21 cellular contexts compared by ENCODE assay signal in the genomic region with DNA sequence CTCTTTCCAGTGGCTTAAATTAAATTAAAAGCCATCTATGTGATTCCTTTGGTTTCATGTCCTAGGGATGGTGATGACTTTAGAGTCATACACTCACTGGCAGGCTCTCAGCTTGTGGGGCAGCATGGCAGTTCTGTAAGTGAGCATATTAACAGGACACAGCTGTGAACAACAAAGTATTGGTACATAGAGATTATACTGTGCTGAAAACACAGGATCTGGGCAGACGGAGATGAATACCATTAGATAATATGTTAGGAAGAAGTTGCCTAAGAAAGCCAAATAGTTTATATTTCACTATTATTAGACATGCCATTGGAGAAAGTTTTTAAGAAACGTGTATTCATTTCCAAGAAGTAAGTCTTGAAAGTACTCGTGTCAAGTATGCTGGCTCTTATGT.
A peak's percentile ranks its signal among the peaks of the same experiment; 100 is the strongest.
DNase-seq lines count a peak whose midpoint lies in the region; ATAC-seq and TF ChIP-seq lines count a peak whose summit lies in the region.
"Had no signal": no experiment of that assay in that cellular context is flagged by ENCODE, and none has a peak within 500 bp of the region (broad histone marks: within the 10 kb centered on the region; RNA-seq: fewer than 3 reads in every experiment).

No MANE protein-coding gene starts in this region.

- no peak for TF ChIP-seq CTCF in fibroblast of villous mesenchyme (IDR thresholded peaks at IDR 0.05; ENCODE audit: insufficient read depth, low read depth, low read length)
- TF ChIP-seq CTCF in glutamatergic neuron (IDR thresholded peaks at IDR 0.05; ENCODE audit: partially characterized antibody, unreplicated experiment), result no peak

- H3K4me1 Mint-ChIP-seq in glutamatergic neuron (ENCODE audit: low read depth, unreplicated experiment), result no peaks in the 10 kb centered on the region
- H3K4me1 Mint-ChIP-seq: CD4-positive, CD25-positive, alpha-beta regulatory T cell had no signal

- no peak overlapping the region for H3K4me3 Mint-ChIP-seq in glutamatergic neuron (ENCODE audit: unreplicated experiment)
- H3K4me3 Mint-ChIP-seq: CD4-positive, CD25-positive, alpha-beta regulatory T cell had no signal

- intact Hi-C loops in sciatic nerve (cut with DNase I), result no loop called here

- peak; percentile 32 for ATAC-seq in sciatic nerve
- ATAC-seq: Panc1 had no signal

- H3K27ac Mint-ChIP-seq in glutamatergic neuron (ENCODE audit: unreplicated experiment), result no peak overlapping the region
- H3K27ac Mint-ChIP-seq: CD4-positive, CD25-positive, alpha-beta regulatory T cell had no signal

- H3K36me3 Mint-ChIP-seq in glutamatergic neuron (ENCODE audit: unreplicated experiment), result no peaks in the 10 kb centered on the region
- H3K36me3 Mint-ChIP-seq: CD4-positive, CD25-positive, alpha-beta regulatory T cell had no signal

- DNase-seq in AG08396 (ENCODE audit: low spot score), result peak; percentile 15
- DNase-seq in amniotic epithelial cell (ENCODE audit: low read depth), result peak; percentile 13
- peak; percentile 29 for DNase-seq in fibroblast of villous mesenchyme (ENCODE audit: low read depth)
- no peak for DNase-seq in sciatic nerve (ENCODE audit: low spot score)
- DNase-seq in mucosa of gallbladder (ENCODE audit: low spot score), result no peak
- DNase-seq in glutamatergic neuron, result no peak
- no peak for DNase-seq in stimulated activated CD4-positive, alpha-beta T cell treated with anti-CD3 and anti-CD28 coated beads, Interleukin-2, amount 100 ng/mL, for 24 hours
- DNase-seq: CD4-positive, CD25-positive, alpha-beta regulatory T cell; DMS153; DND-41; KG1; MG63; NCI-H1105 treated with DMSO at 0.1 percent for 48 hours; NCI-H146; NCI-H1930; NCI-H2107; NCI-H2227 treated with DMSO at 0.1 percent for 48 hours; NCI-H526 treated with DMSO at 0.1 percent for 48 hours; SHP77 had no signal

- no peaks in the 10 kb centered on the region for H3K27me3 Mint-ChIP-seq in glutamatergic neuron (ENCODE audit: unreplicated experiment)
- H3K27me3 Mint-ChIP-seq: CD4-positive, CD25-positive, alpha-beta regulatory T cell had no signal

- peaks cover 2% of the 10 kb centered on the region for H3K9me3 Mint-ChIP-seq in glutamatergic neuron (ENCODE audit: unreplicated experiment)

- H3K4me3 ChIP-seq in fibroblast of villous mesenchyme (ENCODE audit: low read depth, low read length), result no peak overlapping the region
- H3K4me3 ChIP-seq: BLaER1, MG63 had no signal

Comparison
In these comparisons a context has a peak if more than half of its experiments do, and no peak if none do; other contexts are left out.
1. DNase-seq: peak in AG08396 (single experiment), amniotic epithelial cell (single experiment) and fibroblast of villous mesenchyme (single experiment); none in sciatic nerve (single experiment), mucosa of gallbladder (single experiment), glutamatergic neuron (single experiment) and stimulated activated CD4-positive, alpha-beta T cell treated with anti-CD3 and anti-CD28 coated beads, Interleukin-2, amount 100 ng/mL, for 24 hours (0 of 2).